27 cellular contexts compared by ENCODE assay signal in genomic region chr9:107895524-107896001, GRCh38.
DNase-seq lines count a peak whose midpoint lies in the region; ATAC-seq, FAIRE-seq and TF ChIP-seq lines count a peak whose summit lies in the region.
"Had no signal": no experiment of that assay in that cellular context is flagged by ENCODE, and none has a peak within 500 bp of the region (broad histone marks: within the 10 kb centered on the region; RNA-seq: fewer than 3 reads in every experiment).

No MANE protein-coding gene starts in this region.

- DNase-seq in HFF-Myc (ENCODE audit: extremely low read depth, low read depth) (peak; percentile 83), epithelial cell of esophagus (ENCODE audit: low read depth) (peak; percentile 43), hepatocyte (ENCODE audit: low spot score) (peak; percentile 62), NCI-H226 (no peak), NCI-H1694 treated with DMSO at 0.1 percent for 48 hours (lab: John Stamatoyannopoulos, UW) (no peak), HepG2 (ENCODE audit: low spot score) (no peak)
- DNase-seq: activated CD4-positive, alpha-beta T cell treated with anti-CD3 and anti-CD28 coated beads for 48 hours; activated T-cell treated with anti-CD3 and anti-CD28 coated beads, Interleukin-2, amount 50 U/mL, for 24 hours; CD8-positive, alpha-beta memory T cell; effector memory CD4-positive, alpha-beta T cell; esophagus squamous epithelium; GOT3; head of caudate nucleus; left cardiac atrium; naive thymus-derived CD4-positive, alpha-beta T cell; NCI-H1048; NCI-H187; NCI-H69; retina; stimulated activated CD4-positive, alpha-beta T cell treated with anti-CD3 and anti-CD28 coated beads, Interleukin-4, amount 100 ng/mL, for 1 hour; stimulated activated naive CD4-positive, alpha-beta T cell; testis had no signal

- H3K4me2 ChIP-seq in hepatocyte = peak overlapping the region; percentile 8
- H3K4me2 ChIP-seq in HepG2 (ENCODE audit: low read depth, low read length) = no peak overlapping the region

- in situ Hi-C loops in HepG2 (cut with HindIII; ENCODE audit: extremely low pct_ligation_motif_present, low pct_unique_long_range_greater_than_20kb) = no loop called here

- H3K4me3 ChIP-seq in HFF-Myc (replicated peaks; ENCODE audit: low read depth, low read length) (no peak overlapping the region), epithelial cell of esophagus (ENCODE audit: low read length) (no peak overlapping the region), hepatocyte (no peak overlapping the region), stomach smooth muscle (ENCODE audit: low read length in 2 of 2) (peak overlapping the region in 1 of 2 donors; percentile 22), HepG2 (replicated peaks in 1 of 3; ENCODE audit: insufficient read depth in 1 of 3, low read depth in 2 of 3, low read length in 3 of 3) (no peak overlapping the region)
- H3K4me3 ChIP-seq: adrenal gland, esophagus squamous epithelium, testis had no signal

- H3K9me2 ChIP-seq in hepatocyte (replicated peaks; ENCODE audit: insufficient read depth) = no peaks in the 10 kb centered on the region

- TF ChIP-seq CTCF in HFF-Myc (IDR thresholded peaks at IDR 0.05; ENCODE audit: low read depth, low read length, missing control alignments) (no peak), epithelial cell of esophagus (IDR thresholded peaks at IDR 0.05; ENCODE audit: insufficient read depth, low read depth, low read length, missing control alignments) (no peak), hepatocyte (IDR thresholded peaks at IDR 0.05; ENCODE audit: poor library complexity) (no peak), HepG2 (CRISPR knock-in tag; IDR thresholded peaks at IDR 0.05) (no peak)

- no peak for FAIRE-seq in HepG2 (lab: Jason Lieb, UNC)
- FAIRE-seq: colon had no signal

- no peak for TF ChIP-seq RAD21 in HepG2 (CRISPR knock-in tag; IDR thresholded peaks at IDR 0.05)

- no peaks in the 10 kb centered on the region for H3K79me2 ChIP-seq in hepatocyte
- no peaks in the 10 kb centered on the region for H3K79me2 ChIP-seq in HepG2 (ENCODE audit: insufficient read depth, low read length)

- intact Hi-C loops in HepG2 (cut with micrococcal nuclease; ENCODE audit: unreplicated experiment) = no loop called here

- POLR2A ChIA-PET in HepG2 (lab: Yijun Ruan, JAX) = no interaction called here

- BruUV-seq in HepG2 (replicated peaks; lab: Mats Ljungman, UMichigan) = no TSS peak

- H3K9me3 ChIP-seq in hepatocyte (ENCODE audit: low read depth) (no peaks in the 10 kb centered on the region), stomach smooth muscle (ENCODE audit: control insufficient read depth in 2 of 2, low read length in 2 of 2) (peaks cover 0 to 6% of the 10 kb centered on the region in 2 donors), HepG2 (ENCODE audit: low read length) (no peaks in the 10 kb centered on the region)
- H3K9me3 ChIP-seq: adrenal gland, esophagus squamous epithelium, testis had no signal

- H2AFZ ChIP-seq in hepatocyte (no peak overlapping the region), HepG2 (ENCODE audit: low read length) (no peak overlapping the region)

- no peak for TF ChIP-seq POLR2A in HepG2 (IDR thresholded peaks at IDR 0.05; ENCODE audit: insufficient read depth in 1 of 2, low read depth in 2 of 2, low read length in 2 of 2)

- H4K20me1 ChIP-seq in hepatocyte (ENCODE audit: insufficient read depth, poor library complexity, severe bottlenecking) (no peaks in the 10 kb centered on the region), HepG2 (ENCODE audit: insufficient read depth, low read length) (no peaks in the 10 kb centered on the region)

- TF ChIP-seq EP300 in HepG2 (IDR thresholded peaks at IDR 0.05; ENCODE audit: low read depth in 2 of 2, low read length in 2 of 2) = no peak
- no peak for TF ChIP-seq EP300 in HepG2 (CRISPR knock-in tag; IDR thresholded peaks at IDR 0.05; ENCODE audit: borderline replicate concordance)

- H3K27me3 ChIP-seq in hepatocyte = no peaks in the 10 kb centered on the region
- H3K27me3 ChIP-seq in stomach smooth muscle (ENCODE audit: control insufficient read depth in 1 of 2, insufficient read depth in 2 of 2, low read length in 2 of 2) = no peaks in the 10 kb centered on the region
- no peaks in the 10 kb centered on the region for H3K27me3 ChIP-seq in HepG2 (ENCODE audit: control insufficient read depth in 1 of 2, insufficient read depth in 2 of 2, low read length in 2 of 2)
- H3K27me3 ChIP-seq: adrenal gland, esophagus squamous epithelium, testis had no signal

- H3K4me1 ChIP-seq in hepatocyte (ENCODE audit: insufficient read depth) (peaks cover 25% of the 10 kb centered on the region), stomach smooth muscle (ENCODE audit: control insufficient read depth, insufficient read depth, low read length) (peaks cover 16% of the 10 kb centered on the region), HepG2 (ENCODE audit: insufficient read depth, low read length) (no peaks in the 10 kb centered on the region)
- H3K4me1 ChIP-seq: adrenal gland, testis had no signal

- H3K9ac ChIP-seq in stomach smooth muscle (ENCODE audit: low read length in 2 of 2) = no peak overlapping the region
- no peak overlapping the region for H3K9ac ChIP-seq in HepG2 (ENCODE audit: insufficient read depth, low read depth, low read length)

- H3K27ac ChIP-seq in hepatocyte (peak overlapping the region; percentile 70), stomach smooth muscle (ENCODE audit: low read length) (peak overlapping the region; percentile 24), HepG2 (ENCODE audit: extremely low read length, insufficient read depth, low read length) (no peak overlapping the region)
- H3K27ac ChIP-seq: adrenal gland, RWPE1, testis, VCaP had no signal

- WGBS in hepatocyte (ENCODE audit: low lambda C conversion rate, missing lambda C conversion rate) = 52% methylated on average over 8 of the region's 8 CpGs
- 40% methylated on average over 6 of the region's 8 CpGs for WGBS in HepG2 (ENCODE audit: low lambda C conversion rate)

- no peak for ATAC-seq in HepG2
- ATAC-seq: naive thymus-derived CD4-positive, alpha-beta T cell had no signal

- H3K36me3 ChIP-seq in hepatocyte (replicated peaks; ENCODE audit: insufficient read depth, low read depth) = no peaks in the 10 kb centered on the region
- no peaks in the 10 kb centered on the region for H3K36me3 ChIP-seq in stomach smooth muscle (ENCODE audit: control insufficient read depth in 2 of 2, insufficient read depth in 2 of 2, low read length in 2 of 2)
- H3K36me3 ChIP-seq in HepG2 (replicated peaks in 1 of 2; ENCODE audit: control insufficient read depth in 1 of 2, insufficient read depth in 2 of 2, low read length in 2 of 2) = no peaks in the 10 kb centered on the region
- H3K36me3 ChIP-seq: adrenal gland, esophagus squamous epithelium had no signal

- CTCF ChIA-PET in HepG2 (lab: Yijun Ruan, JAX; ENCODE audit: low intra/inter-chr PET ratio, low total read pairs) = no interaction called here

TF ChIP-seq in HepG2, 621 proteins besides CTCF, POLR2A, EP300 and RAD21:
- TF ChIP-seq KDM4B (CRISPR knock-in tag; IDR thresholded peaks at IDR 0.05) (no peak), ZNF577 (CRISPR knock-in tag; IDR thresholded peaks at IDR 0.05; ENCODE audit: borderline replicate concordance, low read depth) (no peak), ZNF460 (CRISPR knock-in tag; IDR thresholded peaks at IDR 0.05; ENCODE audit: borderline replicate concordance) (no peak), ZNF292 (CRISPR knock-in tag; IDR thresholded peaks at IDR 0.05; ENCODE audit: borderline replicate concordance, low read depth) (no peak), TAF1 (CRISPR knock-in tag; IDR thresholded peaks at IDR 0.05) (no peak)

Comparison
In these comparisons a context has a peak if more than half of its experiments do, and no peak if none do; other contexts are left out.
1. DNase-seq: peak in HFF-Myc (single experiment), epithelial cell of esophagus (single experiment) and hepatocyte (single experiment); none in NCI-H226 (single experiment), NCI-H1694 treated with DMSO at 0.1 percent for 48 hours (single experiment) and HepG2 (single experiment).